ENCODE assay signal across 36 cellular contexts in the genomic region with DNA sequence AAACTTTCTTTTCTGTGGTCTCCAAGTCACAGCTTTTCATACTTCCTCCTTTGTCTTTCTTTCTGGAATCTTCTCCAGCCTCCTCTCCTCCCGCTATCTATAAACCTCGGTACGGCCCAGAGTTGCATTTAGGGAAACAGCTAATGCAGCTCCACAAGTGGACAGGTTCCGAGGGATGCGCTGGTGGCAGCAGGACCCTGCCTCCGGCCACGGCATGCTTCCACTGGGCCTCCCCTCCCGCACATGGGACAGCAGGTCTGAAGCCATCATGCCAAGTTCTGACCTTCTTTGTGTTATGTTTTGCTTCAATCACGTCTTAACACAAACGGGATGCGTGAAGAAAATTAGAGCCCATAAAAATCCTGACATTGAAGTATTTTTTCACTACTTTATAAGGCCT.
"Had no signal": no experiment of that assay in that cellular context is flagged by ENCODE, and none has a peak within 500 bp of the region (broad histone marks: within the 10 kb centered on the region; RNA-seq: fewer than 3 reads in every experiment).

No MANE protein-coding gene starts in this region.

- H3K4me2 ChIP-seq: KMS-11 had no signal

- H3K36me3 ChIP-seq: MG63 had no signal

- H3K27ac ChIP-seq: KMS-11 had no signal

- H3K4me3 ChIP-seq: MG63 had no signal

- DNase-seq: Karpas-422, Kasumi-1, KBM-7, KG1, MG63, MM.1S, MV-4-11, NCI-H1048, NCI-H1092, NCI-H1092 treated with DMSO at 0.1 percent for 48 hours, NCI-H1105, NCI-H1105 treated with DMSO at 0.1 percent for 48 hours, NCI-H1417, NCI-H1417 treated with DMSO at 0.1 percent for 48 hours, NCI-H1436, NCI-H1436 treated with DMSO at 0.1 percent for 48 hours, NCI-H146, NCI-H1694, NCI-H1694 treated with DMSO at 0.1 percent for 48 hours, NCI-H187, NCI-H187 treated with DMSO at 0.1 percent for 48 hours, NCI-H1930, NCI-H2029, NCI-H2029 treated with DMSO at 0.1 percent for 48 hours, NCI-H2081, NCI-H2081 treated with DMSO at 0.1 percent for 48 hours, NCI-H2107, NCI-H2171, NCI-H2171 treated with DMSO at 0.1 percent for 48 hours, NCI-H2227 treated with DMSO at 0.1 percent for 48 hours, NCI-H226, NCI-H345, NCI-H446, NCI-H446 treated with DMSO at 0.1 percent for 48 hours, NCI-H510A had no signal

- H3K9me3 ChIP-seq: MG63 had no signal

- H3K9ac ChIP-seq: KMS-11 had no signal
